1 cellular context compared by ENCODE assay signal in genomic region chr5:180390441-180391190, GRCh38.
TF ChIP-seq lines count a peak whose summit lies in the region.

No MANE protein-coding gene starts in this region.

TF ChIP-seq in GM23338, 12 proteins besides CTCF, POLR2A, EP300 and RAD21 (continued from another document):
- TF ChIP-seq ZNF462 (CRISPR knock-in tag; IDR thresholded peaks at IDR 0.05) (no peak), JUNB (IDR thresholded peaks at IDR 0.05; ENCODE audit: unreplicated experiment) (no peak), POLR2AphosphoS5 (IDR thresholded peaks at IDR 0.05; ENCODE audit: low read depth) (no peak), ZNF331 (CRISPR knock-in tag; IDR thresholded peaks at IDR 0.05; ENCODE audit: low read depth) (no peak), NANOG (IDR thresholded peaks at IDR 0.05; ENCODE audit: borderline replicate concordance) (no peak), REST (IDR thresholded peaks at IDR 0.05; ENCODE audit: unreplicated experiment) (no peak), EZH2 (IDR thresholded peaks at IDR 0.05; ENCODE audit: low read depth, unreplicated experiment) (no peak), EZH2phosphoT487 (IDR thresholded peaks at IDR 0.05; ENCODE audit: unreplicated experiment) (no peak), ZNF114 (CRISPR knock-in tag; IDR thresholded peaks at IDR 0.05) (no peak), ETS1 (IDR thresholded peaks at IDR 0.05) (no peak)
